In the genomic region with DNA sequence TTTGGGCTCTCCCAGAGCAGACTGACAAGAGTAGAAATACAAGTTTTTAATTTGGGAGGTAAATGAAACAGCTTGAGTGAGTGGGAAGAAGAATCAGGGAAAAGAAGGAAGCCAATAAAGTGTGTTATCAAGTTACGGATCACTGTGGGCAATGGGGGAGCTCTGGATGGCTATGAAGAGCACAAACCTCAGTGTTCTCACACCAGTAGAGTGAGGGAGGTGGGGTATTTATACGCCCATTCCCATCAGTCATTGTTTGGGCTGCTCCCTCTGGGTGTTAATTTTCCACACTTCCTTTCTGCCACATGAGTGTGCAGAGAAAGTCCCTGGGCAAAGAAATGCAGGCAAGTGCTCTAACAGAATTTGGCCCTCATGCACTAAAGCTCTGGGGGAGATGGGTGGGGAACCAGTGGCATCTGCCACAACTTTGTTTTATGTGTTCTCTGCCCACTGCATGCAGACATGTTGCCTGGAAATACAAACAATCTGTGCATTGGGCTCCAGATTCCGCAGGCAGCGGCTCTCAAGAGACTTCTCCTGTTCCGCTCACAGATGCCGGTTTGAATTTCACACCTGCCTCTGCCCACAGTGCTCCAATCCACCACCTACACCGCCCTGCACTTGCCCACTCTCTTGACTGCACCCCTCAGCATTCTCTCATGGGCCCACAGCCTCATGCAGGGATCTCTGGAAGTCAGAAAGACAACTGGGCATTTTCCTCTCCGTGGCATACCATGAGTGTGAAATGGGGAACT, we compare ENCODE assay signal across 1 cellular context.
A peak's percentile ranks its signal among the peaks of the same experiment; 100 is the strongest.
TF ChIP-seq lines count a peak whose summit lies in the region.

No MANE protein-coding gene starts in this region.

TF ChIP-seq in K562, 482 proteins besides CTCF, POLR2A, EP300 and RAD21:
- TF ChIP-seq, protein P1, sequence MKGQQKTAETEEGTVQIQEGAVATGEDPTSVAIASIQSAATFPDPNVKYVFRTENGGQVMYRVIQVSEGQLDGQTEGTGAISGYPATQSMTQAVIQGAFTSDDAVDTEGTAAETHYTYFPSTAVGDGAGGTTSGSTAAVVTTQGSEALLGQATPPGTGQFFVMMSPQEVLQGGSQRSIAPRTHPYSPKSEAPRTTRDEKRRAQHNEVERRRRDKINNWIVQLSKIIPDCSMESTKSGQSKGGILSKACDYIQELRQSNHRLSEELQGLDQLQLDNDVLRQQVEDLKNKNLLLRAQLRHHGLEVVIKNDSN (CRISPR knock-in tag; IDR thresholded peaks at IDR 0.05), result no peak
- TF ChIP-seq, protein P2, sequence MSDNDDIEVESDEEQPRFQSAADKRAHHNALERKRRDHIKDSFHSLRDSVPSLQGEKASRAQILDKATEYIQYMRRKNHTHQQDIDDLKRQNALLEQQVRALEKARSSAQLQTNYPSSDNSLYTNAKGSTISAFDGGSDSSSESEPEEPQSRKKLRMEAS (CRISPR knock-in tag; IDR thresholded peaks at IDR 0.05), result peak; percentile 48; the same call in 1 of the 2 replicates
